8 cellular contexts compared by ENCODE assay signal in genomic region chr9:133478851-133479711, GRCh38. TPM values are rescaled to one million over a fixed set of nuclear protein-coding genes. Genes with fewer than 3 reads are reported as not detected.
A peak's percentile ranks its signal among the peaks of the same experiment; 100 is the strongest.
DNase-seq lines count a peak whose midpoint lies in the region; ATAC-seq and TF ChIP-seq lines count a peak whose summit lies in the region.

Gene SLC2A6 (minus strand): TSS chr9:133479099. CDS start chr9:133479059, 40 bp downstream.

- H3K4me3 ChIP-seq in fibroblast of villous mesenchyme (ENCODE audit: low read depth, low read length), result peak within 1 kb of the TSS; percentile 63

- TF ChIP-seq CTCF in fibroblast of villous mesenchyme (IDR thresholded peaks at IDR 0.05; ENCODE audit: insufficient read depth, low read depth, low read length) (no peak), nephron progenitor cell (IDR thresholded peaks at IDR 0.05) (no peak)

- H3K4me3 Mint-ChIP-seq in nephron progenitor cell, result peak within 1 kb of the TSS; percentile 76

- peaks cover 8% of the 10 kb centered on the region for H3K27me3 Mint-ChIP-seq in nephron progenitor cell (ENCODE audit: low read depth, poor library complexity)

- TF ChIP-seq POLR2A in Raji (IDR thresholded peaks at IDR 0.05; ENCODE audit: insufficient read depth, low read depth, low read length), result peak; percentile 80

- ATAC-seq in GM21786 (IDR thresholded peaks at IDR 0.05; ENCODE audit: unreplicated experiment), result peak; percentile 82
- peak; percentile 97 for ATAC-seq in stimulated activated naive CD8-positive, alpha-beta T cell treated with anti-CD3 and anti-CD28 coated beads, Interleukin-15, Interleukin-2, amounts not matched to agents 100 U/mL and 50 U/mL, for 24 hours

- H3K36me3 Mint-ChIP-seq in nephron progenitor cell (ENCODE audit: low read depth), result no peaks in the 10 kb centered on the region

- H3K9me3 Mint-ChIP-seq in nephron progenitor cell, result no peaks in the 10 kb centered on the region

- H3K4me1 Mint-ChIP-seq in nephron progenitor cell, result peaks cover 23% of the 10 kb centered on the region

- DNase-seq in Daoy (ENCODE audit: low read depth) (peak; percentile 96), KG1 (lab: John Stamatoyannopoulos, UW) (peak; percentile 20), fibroblast of villous mesenchyme (ENCODE audit: low read depth) (peak; percentile 73), nephron progenitor cell (peak; percentile 93)
- peak; percentile 93 for DNase-seq in activated effector memory CD4-positive, alpha-beta T cell treated with anti-CD3 and anti-CD28 coated beads, Interleukin-2, amount 50 U/mL, for 16 hours
- peak; percentile 90 for DNase-seq in stimulated activated naive CD8-positive, alpha-beta T cell treated with anti-CD3 and anti-CD28 coated beads, Interleukin-15, Interleukin-2, amounts not matched to agents 100 U/mL and 50 U/mL, for 24 hours

- peak within 1 kb of the TSS; percentile 68 for H3K27ac Mint-ChIP-seq in nephron progenitor cell

RNA-seq across cellular contexts. Expression of gene SLC2A6, which starts in this region (rescaled TPM):
- total RNA-seq in Daoy (2014; rRNA removed; shearing (Covaris generic)), result 29.2 and 30.9 TPM in 2 replicates
- total RNA-seq in fibroblast of villous mesenchyme, result 35.4 and 41.9 TPM in 2 replicates

Comparison
In these comparisons a context has a peak if more than half of its experiments do, and no peak if none do; other contexts are left out.
1. Peak in every context shown above with its lines: DNase-seq, ATAC-seq and H3K4me3 ChIP-seq.
2. DNase-seq: peak in every context shown above with its lines; median percentile 96 in Daoy; 93 in activated effector memory CD4-positive, alpha-beta T cell treated with anti-CD3 and anti-CD28 coated beads, Interleukin-2, amount 50 U/mL, for 16 hours; 93 in nephron progenitor cell; 90 in stimulated activated naive CD8-positive, alpha-beta T cell treated with anti-CD3 and anti-CD28 coated beads, Interleukin-15, Interleukin-2, amounts not matched to agents 100 U/mL and 50 U/mL, for 24 hours; 73 in fibroblast of villous mesenchyme; 20 in KG1.